ENCODE assay signal across 8 cellular contexts in genomic region chr14:73283592-73284379, GRCh38. TPM values are rescaled to one million over a fixed set of nuclear protein-coding genes. Genes with fewer than 3 reads are reported as not detected.
DNase-seq lines count a peak whose midpoint lies in the region; ATAC-seq, FAIRE-seq and TF ChIP-seq lines count a peak whose summit lies in the region.

No MANE protein-coding gene starts in this region.

- ATAC-seq in HepG2 (no peak), GM21515 (IDR thresholded peaks at IDR 0.05; ENCODE audit: unreplicated experiment) (no peak)

- intact Hi-C loops in HepG2 (cut with micrococcal nuclease; ENCODE audit: unreplicated experiment) = loop anchor here (10.0 kb wide), 1 partner anchor 49 kb away; the partner anchor contains the start of gene PAPLN

- H3K9me3 ChIP-seq in HepG2 (ENCODE audit: low read length) (no peaks in the 10 kb centered on the region), tibial nerve (no peaks in the 10 kb centered on the region)

- WGBS in HepG2 (ENCODE audit: low lambda C conversion rate) = 90% methylated on average over 12 of the region's 12 CpGs
- WGBS in tibial nerve, 2 donors = 44 to 46% methylated on average over 12 of the region's 12 CpGs

- no peak for TF ChIP-seq POLR2A in HepG2 (IDR thresholded peaks at IDR 0.05; ENCODE audit: insufficient read depth in 1 of 2, low read depth in 2 of 2, low read length in 2 of 2)
- no peak for TF ChIP-seq POLR2A in tibial nerve (IDR thresholded peaks at IDR 0.05)

- no TSS peak for BruUV-seq in HepG2 (replicated peaks; lab: Mats Ljungman, UMichigan)

- H3K4me3 ChIP-seq in cardiac fibroblast (replicated peaks in 1 of 2; ENCODE audit: low read depth in 2 of 2, low read length in 2 of 2) (no peak overlapping the region), HepG2 (replicated peaks in 1 of 3; ENCODE audit: insufficient read depth in 1 of 3, low read depth in 2 of 3, low read length in 3 of 3) (no peak overlapping the region), tibial nerve (no peak overlapping the region)

- no peak overlapping the region for H3K4me2 ChIP-seq in HepG2 (ENCODE audit: low read depth, low read length)

- POLR2A ChIA-PET in HepG2 (lab: Yijun Ruan, JAX) = no interaction called here

- CTCF ChIA-PET in HepG2 (lab: Yijun Ruan, JAX; ENCODE audit: low intra/inter-chr PET ratio, low total read pairs) = no interaction called here

- no peak for TF ChIP-seq RAD21 in HepG2 (CRISPR knock-in tag; IDR thresholded peaks at IDR 0.05)

- no peaks in the 10 kb centered on the region for H3K79me2 ChIP-seq in HepG2 (ENCODE audit: insufficient read depth, low read length)

- no peak for FAIRE-seq in HepG2 (lab: Jason Lieb, UNC)

- DNase-seq in AG09319 (ENCODE audit: extremely low read depth, low read depth) = no peak
- DNase-seq in NCI-H1694 (lab: John Stamatoyannopoulos, UW) = peak; percentile 90
- DNase-seq in cardiac fibroblast (ENCODE audit: low read depth in 2 of 2) = peak in 1 of 2 donors; percentile 58
- DNase-seq in HepG2 (ENCODE audit: low spot score) = no peak
- no peak for DNase-seq in tibial nerve (ENCODE audit: low spot score in 2 of 2)
- no peak for DNase-seq in activated T-cell treated with anti-CD3 and anti-CD28 coated beads, Interleukin-2, amount 50 U/mL, for 48 hours
- no peak for DNase-seq in NCI-H128 (lab: John Stamatoyannopoulos, UW; ENCODE audit: unreplicated experiment)

- TF ChIP-seq EP300 in HepG2 (IDR thresholded peaks at IDR 0.05; ENCODE audit: low read depth in 2 of 2, low read length in 2 of 2) (no peak), HepG2 (CRISPR knock-in tag; IDR thresholded peaks at IDR 0.05; ENCODE audit: borderline replicate concordance) (no peak), tibial nerve (IDR thresholded peaks at IDR 0.05) (no peak)

- H3K27me3 ChIP-seq in HepG2 (ENCODE audit: control insufficient read depth in 1 of 2, insufficient read depth in 2 of 2, low read length in 2 of 2) = no peaks in the 10 kb centered on the region
- no peaks in the 10 kb centered on the region for H3K27me3 ChIP-seq in tibial nerve

- H3K27ac ChIP-seq in HepG2 (ENCODE audit: extremely low read length, insufficient read depth, low read length) = no peak overlapping the region
- peak overlapping the region in 1 of 4 donors; percentile 13 for H3K27ac ChIP-seq in tibial nerve

- no peak overlapping the region for H3K9ac ChIP-seq in HepG2 (ENCODE audit: insufficient read depth, low read depth, low read length)

- in situ Hi-C loops in HepG2 (cut with HindIII; ENCODE audit: extremely low pct_ligation_motif_present, low pct_unique_long_range_greater_than_20kb) = no loop called here

- H3K4me1 ChIP-seq in HepG2 (ENCODE audit: insufficient read depth, low read length) (peaks cover 12% of the 10 kb centered on the region), tibial nerve (peaks cover 0 to 17% (median 4%) of the 10 kb centered on the region in 4 donors)

- TF ChIP-seq CTCF in AG09319 (IDR thresholded peaks at IDR 0.05; ENCODE audit: low read depth, low read length) = peak; percentile 35
- peak; percentile 0 for TF ChIP-seq CTCF in cardiac fibroblast (IDR thresholded peaks at IDR 0.05; ENCODE audit: low read depth, low read length)
- TF ChIP-seq CTCF in HepG2 (CRISPR knock-in tag; IDR thresholded peaks at IDR 0.05) = peak; percentile 41
- peak in 2 of 5 experiments; percentile 14 to 26 for TF ChIP-seq CTCF in tibial nerve (IDR thresholded peaks at IDR 0.05)

- H4K20me1 ChIP-seq in HepG2 (ENCODE audit: insufficient read depth, low read length) = peaks cover 4% of the 10 kb centered on the region; the same call in 1 of the 2 replicates

- H2AFZ ChIP-seq in HepG2 (ENCODE audit: low read length) = no peak overlapping the region

- H3K36me3 ChIP-seq in HepG2 (replicated peaks in 1 of 2; ENCODE audit: control insufficient read depth in 1 of 2, insufficient read depth in 2 of 2, low read length in 2 of 2) (peaks cover 26 to 55% of the 10 kb centered on the region in 2 experiments), tibial nerve (peaks cover 0 to 74% (median 8%) of the 10 kb centered on the region in 3 donors)

TF ChIP-seq in HepG2, 621 proteins besides CTCF, POLR2A, EP300 and RAD21:
- peak; percentile 45 for TF ChIP-seq STAG1 (CRISPR knock-in tag; IDR thresholded peaks at IDR 0.05)
- TF ChIP-seq POGZ (CRISPR knock-in tag; IDR thresholded peaks at IDR 0.05) = no peak

RNA-seq across cellular contexts. Expression of gene PAPLN, which starts 46.5 kb away (rescaled TPM):
- total RNA-seq in HepG2 (2016; rRNA removed; fragmentation: Illumina TruSeq; extraction: Trizol) (not detected in 2 replicates), tibial nerve (100 to 1,000 TPM in 3 of 4 donors, 10 to 100 TPM in 1; 96.6 to 314 (median 206) TPM)
- not detected in 2 replicates for total RNA-seq in HepG2 (2016; cell fraction: cytosol; rRNA removed; fragmentation: Illumina TruSeq; extraction: Trizol; ENCODE audit: low read depth)
- total RNA-seq in HepG2 (2016; cell fraction: insoluble cytoplasmic fraction; rRNA removed; fragmentation: Illumina TruSeq; extraction: Trizol) = not detected in 2 replicates
- not detected in 2 replicates for total RNA-seq in HepG2 (2016; cell fraction: membrane; rRNA removed; fragmentation: Illumina TruSeq; extraction: Trizol)
- not detected in 2 replicates for total RNA-seq in HepG2 (2016; cell fraction: nucleus; rRNA removed; fragmentation: Illumina TruSeq; extraction: Trizol)
- not detected in 2 replicates for polyA plus RNA-seq in HepG2 (2011; rRNA removed)
- 0.01 TPM in 1 of 2 replicates, not detected in the other for polyA plus RNA-seq in HepG2 (2011; cell fraction: cytosol; rRNA removed)
- 0.05 TPM in 1 of 2 replicates, not detected in the other for polyA plus RNA-seq in HepG2 (2011; cell fraction: nucleus; rRNA removed)
- polyA plus RNA-seq in HepG2 (2012) = 0.07 and 0.28 TPM in 2 replicates
- polyA plus RNA-seq in HepG2 (2016; cell fraction: cytosol; fragmentation: Illumina TruSeq; extraction: Trizol; ENCODE audit: low read depth) = not detected in 2 replicates
- polyA plus RNA-seq in HepG2 (2016; cell fraction: insoluble cytoplasmic fraction; fragmentation: Illumina TruSeq; extraction: Trizol; ENCODE audit: low read depth) = not detected in 2 replicates
- polyA plus RNA-seq in HepG2 (2016; cell fraction: membrane; fragmentation: Illumina TruSeq; extraction: Trizol; ENCODE audit: low read depth) = not detected in 2 replicates
- not detected in 2 replicates for polyA plus RNA-seq in HepG2 (2016; cell fraction: nucleus; fragmentation: Illumina TruSeq; extraction: Trizol; ENCODE audit: insufficient read depth, low read depth)
- 4.1 TPM in 1 of 2 replicates, not detected in the other for polyA minus RNA-seq in HepG2 (2011; rRNA and poly(A)+ RNA removed; ENCODE audit: low replicate concordance)
- not detected in 2 replicates for polyA minus RNA-seq in HepG2 (2011; cell fraction: cytosol; rRNA and poly(A)+ RNA removed)
- polyA minus RNA-seq in HepG2 (2011; cell fraction: nucleus; rRNA and poly(A)+ RNA removed) = not detected in 2 replicates

Comparison
In these comparisons a context has a peak if more than half of its experiments do, and no peak if none do; other contexts are left out.
1. RNA of gene PAPLN, which starts 46.5 kb away (total RNA-seq): 96.6 to 314 TPM in tibial nerve; not detected in HepG2; every median in the first group is over 10 times any median in the second.